1 cellular context compared by ENCODE assay signal in genomic region chr5:74167206-74167929, GRCh38.
TF ChIP-seq lines count a peak whose summit lies in the region.

No MANE protein-coding gene starts in this region.

TF ChIP-seq in SK-N-SH, 30 proteins besides CTCF, POLR2A, EP300 and RAD21 (continued from another document):
- TF ChIP-seq PBX3 (IDR thresholded peaks at IDR 0.05) (peak; percentile 90), TCF12 (IDR thresholded peaks at IDR 0.05) (peak; percentile 87), TAF1 (IDR thresholded peaks at IDR 0.05; ENCODE audit: borderline replicate concordance, low read depth, low read length) (no peak), ZBTB33 (IDR thresholded peaks at IDR 0.05; ENCODE audit: borderline replicate concordance, low read depth) (0 out of 2 replicates have a peak, but pooled peaks have one; percentile 18), TEAD4 (IDR thresholded peaks at IDR 0.05; ENCODE audit: borderline replicate concordance, insufficient read depth) (peak; percentile 71; the same call in 1 of the 2 replicates), FOXM1 (IDR thresholded peaks at IDR 0.05; ENCODE audit: low read depth) (peak; percentile 36; the same call in 1 of the 2 replicates), GABPA (IDR thresholded peaks at IDR 0.05; ENCODE audit: low read depth) (no peak), RXRA (IDR thresholded peaks at IDR 0.05; ENCODE audit: borderline replicate concordance, low read depth) (0 out of 2 replicates have a peak, but pooled peaks have one; percentile 12), REST (IDR thresholded peaks at IDR 0.05; ENCODE audit: low read depth, low read length) (no peak)
